Comparison of ENCODE assay signal across 8 cellular contexts in genomic region chr1:10415211-10415930, GRCh38. TPM values are rescaled to one million over a fixed set of nuclear protein-coding genes. Genes with fewer than 3 reads are reported as not detected.
DNase-seq lines count a peak whose midpoint lies in the region; ATAC-seq and TF ChIP-seq lines count a peak whose summit lies in the region.

No MANE protein-coding gene starts in this region.

- H3K4me1 Mint-ChIP-seq in WTC11: peaks cover 5% of the 10 kb centered on the region; the same call in 1 of the 2 replicates
- peaks cover 8% of the 10 kb centered on the region for H3K4me1 Mint-ChIP-seq in stimulated activated naive CD8-positive, alpha-beta T cell treated with anti-CD3 and anti-CD28 coated beads, Interleukin-15, amount 100 ng/mL, for 72 hours

- ATAC-seq in activated CD4-positive, CD25-positive, alpha-beta regulatory T cell treated with anti-CD3 and anti-CD28 coated beads, Interleukin-2, amount 50 U/mL, for 24 hours: peak; percentile 64 to 65
- ATAC-seq in WTC11 (no peak), left cardiac atrium (peak; percentile 74 to 83), GM21825 (IDR thresholded peaks at IDR 0.05; ENCODE audit: unreplicated experiment) (no peak), HG02763 (IDR thresholded peaks at IDR 0.05; ENCODE audit: unreplicated experiment) (no peak), HG03108 (IDR thresholded peaks at IDR 0.05; ENCODE audit: unreplicated experiment) (no peak)
- ATAC-seq in stimulated activated naive CD8-positive, alpha-beta T cell treated with anti-CD3 and anti-CD28 coated beads, Interleukin-15, amount 100 ng/mL, for 72 hours: peak; percentile 42

- POLR2A ChIA-PET in WTC11 (lab: Charles Lee): no interaction called here

- no peaks in the 10 kb centered on the region for H3K9me3 Mint-ChIP-seq in WTC11
- H3K9me3 Mint-ChIP-seq in stimulated activated naive CD8-positive, alpha-beta T cell treated with anti-CD3 and anti-CD28 coated beads, Interleukin-15, amount 100 ng/mL, for 72 hours: no peaks in the 10 kb centered on the region

- DNase-seq in activated CD4-positive, CD25-positive, alpha-beta regulatory T cell treated with anti-CD3 and anti-CD28 coated beads, Interleukin-2, amount 50 U/mL, for 72 hours: no peak
- DNase-seq in WTC11 (ENCODE audit: low spot score) (no peak), left cardiac atrium (peak; percentile 25)
- no peak for DNase-seq in stimulated activated naive CD8-positive, alpha-beta T cell treated with anti-CD3 and anti-CD28 coated beads, Interleukin-15, amount 100 ng/mL, for 72 hours

- peak overlapping the region; percentile 69 for H3K27ac Mint-ChIP-seq in WTC11
- H3K27ac Mint-ChIP-seq in stimulated activated naive CD8-positive, alpha-beta T cell treated with anti-CD3 and anti-CD28 coated beads, Interleukin-15, amount 100 ng/mL, for 72 hours: peak overlapping the region; percentile 87 to 94

- H3K4me3 Mint-ChIP-seq in WTC11: no peak overlapping the region
- no peak overlapping the region for H3K4me3 Mint-ChIP-seq in stimulated activated naive CD8-positive, alpha-beta T cell treated with anti-CD3 and anti-CD28 coated beads, Interleukin-15, amount 100 ng/mL, for 72 hours

- intact Hi-C loops in left cardiac atrium (cut with DNase I): no loop called here

- TF ChIP-seq CTCF in WTC11 (IDR thresholded peaks at IDR 0.05): no peak

- H3K36me3 Mint-ChIP-seq in WTC11: peaks cover 87% of the 10 kb centered on the region

- H3K27me3 Mint-ChIP-seq in WTC11 (ENCODE audit: low read depth): no peaks in the 10 kb centered on the region
- no peaks in the 10 kb centered on the region for H3K27me3 Mint-ChIP-seq in stimulated activated naive CD8-positive, alpha-beta T cell treated with anti-CD3 and anti-CD28 coated beads, Interleukin-15, amount 100 ng/mL, for 72 hours

- CTCF ChIA-PET in WTC11 (lab: Charles Lee): interaction anchor here (0.9 to 1.4 kb wide), 2 partner anchors 9 to 15 kb away, joined by 3 to 5 read pairs; partner anchors contain the start of gene CENPS

TF ChIP-seq in WTC11, 78 proteins besides CTCF, POLR2A, EP300 and RAD21:
- TF ChIP-seq SMAD4 (CRISPR knock-in tag; IDR thresholded peaks at IDR 0.05) (no peak), CREM (CRISPR knock-in tag; IDR thresholded peaks at IDR 0.05) (no peak), USF2 (CRISPR knock-in tag; IDR thresholded peaks at IDR 0.05) (no peak), ZNF396 (CRISPR knock-in tag; IDR thresholded peaks at IDR 0.05; ENCODE audit: borderline replicate concordance) (no peak), SOX15 (CRISPR knock-in tag; IDR thresholded peaks at IDR 0.05) (no peak), ZBTB21 (CRISPR knock-in tag; IDR thresholded peaks at IDR 0.05; ENCODE audit: borderline replicate concordance) (no peak), NFYB (CRISPR knock-in tag; conservative IDR thresholded peaks at IDR 0.05; ENCODE audit: low read depth) (no peak), MYBL2 (CRISPR knock-in tag; IDR thresholded peaks at IDR 0.05) (no peak)
TF ChIP-seq in WTC11: peak in this region for 0.

RNA-seq across cellular contexts. Expression of gene CENPS, which starts 14.9 kb away (rescaled TPM):
- 13.7 to 17.0 TPM (median 13.8 TPM) in 3 replicates for total RNA-seq in WTC11 (2021)
- 1 to 10 TPM; 4.1 to 5.0 TPM for total RNA-seq in left cardiac atrium

RNA-seq across cellular contexts. Expression of gene PGD, which starts 16.5 kb away (rescaled TPM):
- 270 to 278 TPM (median 272 TPM) in 3 replicates for total RNA-seq in WTC11 (2021)
- total RNA-seq in left cardiac atrium: 10 to 100 TPM; 58.8 to 65.5 TPM

RNA-seq across cellular contexts. Expression of gene CORT, which starts 34.5 kb away (rescaled TPM):
- total RNA-seq in WTC11 (2021) (0.48 to 0.66 TPM (median 0.48 TPM) in 3 replicates), left cardiac atrium (not detected)

RNA-seq across cellular contexts. Expression of gene DFFA, which starts 57.0 kb away (rescaled TPM):
- total RNA-seq in WTC11 (2021) (86.4 to 86.7 TPM (median 86.5 TPM) in 3 replicates), left cardiac atrium (10 to 100 TPM; 26.1 to 28.3 TPM)

RNA-seq across cellular contexts. Expression of gene PEX14, which starts 59.4 kb away (rescaled TPM):
- 27.3 to 30.5 TPM (median 27.8 TPM) in 3 replicates for total RNA-seq in WTC11 (2021)
- 10 to 100 TPM; 17.6 to 24.7 TPM for total RNA-seq in left cardiac atrium

Comparison
In these comparisons a context has a peak if more than half of its experiments do, and no peak if none do; other contexts are left out.
1. ATAC-seq: peak in activated CD4-positive, CD25-positive, alpha-beta regulatory T cell treated with anti-CD3 and anti-CD28 coated beads, Interleukin-2, amount 50 U/mL, for 24 hours (2 of 2), left cardiac atrium (2 of 2) and stimulated activated naive CD8-positive, alpha-beta T cell treated with anti-CD3 and anti-CD28 coated beads, Interleukin-15, amount 100 ng/mL, for 72 hours (single experiment); none in WTC11 (single experiment), GM21825 (single experiment), HG02763 (single experiment) and HG03108 (single experiment).